ENCODE assay signal across 8 cellular contexts in the genomic region with DNA sequence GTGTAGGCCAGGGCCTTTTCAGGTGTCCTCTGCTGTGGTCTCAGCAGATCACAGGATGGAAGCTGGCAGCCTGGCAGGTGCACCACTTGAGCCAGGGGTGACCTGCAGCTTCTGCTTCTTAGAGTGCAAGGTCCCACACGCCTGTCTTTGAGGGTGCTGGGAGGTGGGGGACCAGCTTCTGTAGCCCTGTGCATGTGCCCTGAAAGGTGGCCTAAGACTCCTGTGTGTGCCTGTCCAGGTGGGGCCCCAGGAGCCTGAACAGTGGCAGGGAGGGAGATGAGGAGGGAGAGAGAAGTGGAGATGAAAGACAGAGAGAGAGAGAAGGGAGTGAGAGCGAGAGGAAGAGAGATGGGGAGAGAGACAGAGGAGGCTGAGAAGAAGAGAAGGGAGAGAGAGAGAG.
"Had no signal": no experiment of that assay in that cellular context is flagged by ENCODE, and none has a peak within 500 bp of the region (broad histone marks: within the 10 kb centered on the region; RNA-seq: fewer than 3 reads in every experiment).

No MANE protein-coding gene starts in this region.

- H2AFZ ChIP-seq: GM23248 had no signal

- H3K4me3 ChIP-seq: GM23248, HAP-1 had no signal

- H3K9me3 ChIP-seq: HAP-1 had no signal

- H3K27ac ChIP-seq: GM23248, HL-60 had no signal

- DNase-seq: GM23248, GOT3, H7, HFFc6 had no signal

- ATAC-seq: HCT116, HepG2 had no signal

- H3K36me3 ChIP-seq: HAP-1 had no signal

- H3K4me1 ChIP-seq: HAP-1 had no signal
